10 cellular contexts compared by ENCODE assay signal in the genomic region with DNA sequence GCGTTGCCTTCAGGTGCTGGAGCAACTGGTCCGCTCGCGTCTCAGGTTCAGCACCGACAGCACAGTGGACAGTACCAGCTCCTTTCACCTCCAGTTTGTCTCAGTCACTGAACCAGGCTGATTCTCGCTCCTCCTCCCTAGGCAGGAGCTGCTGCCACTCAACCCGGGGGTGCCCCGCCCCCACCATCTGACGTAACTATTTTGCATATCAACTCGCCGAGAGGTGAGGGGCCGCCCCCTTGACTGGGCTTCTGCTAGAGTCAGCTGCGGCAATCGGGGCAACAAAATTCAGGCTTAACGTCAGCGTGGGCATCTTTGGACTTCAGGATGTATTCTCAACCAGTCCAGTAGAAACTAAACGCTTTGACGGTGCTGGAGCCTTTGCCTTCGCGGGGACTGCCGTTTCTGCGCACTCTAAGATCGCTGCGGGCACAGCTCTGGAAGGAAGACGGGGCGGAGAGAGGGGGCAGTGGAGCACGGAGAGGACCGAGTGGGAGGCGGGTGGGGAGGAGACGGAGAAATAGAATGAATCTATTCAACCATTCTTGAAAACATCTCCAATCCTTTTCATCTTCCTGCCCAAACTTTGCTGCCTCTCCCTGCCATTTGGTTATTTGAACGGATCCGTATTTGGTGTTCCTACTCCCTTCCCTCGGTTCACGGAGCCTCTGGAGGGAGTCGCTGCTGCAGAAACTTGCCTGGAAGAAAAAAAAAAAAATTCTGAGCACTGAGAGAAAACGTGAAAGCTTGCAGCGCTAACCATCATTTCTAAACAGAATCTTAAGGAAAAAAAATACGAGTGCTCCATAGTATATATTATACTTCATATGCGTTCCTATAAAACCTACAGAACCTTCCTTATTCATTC. TPM values are rescaled to one million over a fixed set of nuclear protein-coding genes. Genes with fewer than 3 reads are reported as not detected.
DNase-seq lines count a peak whose midpoint lies in the region; ATAC-seq, FAIRE-seq and TF ChIP-seq lines count a peak whose summit lies in the region.
"Had no signal": no experiment of that assay in that cellular context is flagged by ENCODE, and none has a peak within 500 bp of the region (broad histone marks: within the 10 kb centered on the region; RNA-seq: fewer than 3 reads in every experiment).

FSTL5 (minus strand) TSS at position 109 of the 868 bp plus-strand sequence. CDS start 52,604 bp downstream, outside the sequence.

- ATAC-seq in GM19025 (IDR thresholded peaks at IDR 0.05; ENCODE audit: low read depth, unreplicated experiment) = peak; percentile 96
- peak; percentile 83 for ATAC-seq in HG03139 (IDR thresholded peaks at IDR 0.05; ENCODE audit: unreplicated experiment)

- no peak for FAIRE-seq in astrocyte (lab: Jason Lieb, UNC)

- H3K4me3 ChIP-seq in BJ (ENCODE audit: low read depth, low read length) (peak within 1 kb of the TSS; percentile 32), astrocyte (ENCODE audit: insufficient read depth, low read depth, low read length) (peak within 1 kb of the TSS; percentile 80)

- H3K4me2 ChIP-seq in astrocyte (ENCODE audit: low read length) = peak within 1 kb of the TSS; percentile 97

- peak within 1 kb of the TSS; percentile 96 for H2AFZ ChIP-seq in astrocyte (ENCODE audit: low read depth, low read length)

- H3K4me1 Mint-ChIP-seq in astrocyte (ENCODE audit: low read depth, unreplicated experiment) = peaks cover 11% of the 10 kb centered on the region

- no peaks in the 10 kb centered on the region for H3K79me2 ChIP-seq in astrocyte (ENCODE audit: insufficient read depth, low read length)

- POLR2A ChIA-PET in BJ (lab: Charles Lee) = no interaction called here

- CTCF ChIA-PET in BJ (lab: Yijun Ruan, JAX) = no interaction called here

- H4K20me1 ChIP-seq in astrocyte (ENCODE audit: insufficient read depth, low read length) = no peaks in the 10 kb centered on the region

- TF ChIP-seq CTCF in BJ (IDR thresholded peaks at IDR 0.05; ENCODE audit: insufficient read depth, low read depth, low read length) (no peak), astrocyte (IDR thresholded peaks at IDR 0.05; ENCODE audit: insufficient read depth, low read depth, low read length) (no peak)

- H3K27ac Mint-ChIP-seq in astrocyte (ENCODE audit: unreplicated experiment) = peak within 1 kb of the TSS; percentile 89
- H3K27ac Mint-ChIP-seq: stimulated activated naive CD8-positive, alpha-beta T cell treated with anti-CD3 and anti-CD28 coated beads, Interleukin-15, Interleukin-2, amounts not matched to agents 100 ng/mL and 50 ng/mL, for 24 hours had no signal

- H3K9me3 Mint-ChIP-seq in astrocyte (ENCODE audit: unreplicated experiment) = no peaks in the 10 kb centered on the region
- H3K9me3 Mint-ChIP-seq: stimulated activated naive CD8-positive, alpha-beta T cell treated with anti-CD3 and anti-CD28 coated beads, Interleukin-15, Interleukin-2, amounts not matched to agents 100 ng/mL and 50 ng/mL, for 24 hours had no signal

- peak within 1 kb of the TSS; percentile 15 for H3K27ac ChIP-seq in astrocyte (ENCODE audit: low read depth, low read length)

- H3K9me3 ChIP-seq in astrocyte (ENCODE audit: insufficient read depth, low read depth, low read length) = no peaks in the 10 kb centered on the region

- H3K27me3 ChIP-seq in BJ (ENCODE audit: control insufficient read depth, insufficient read depth, low read length) (no peaks in the 10 kb centered on the region), astrocyte (ENCODE audit: insufficient read depth, low read length) (no peaks in the 10 kb centered on the region)

- H3K9ac ChIP-seq in astrocyte (ENCODE audit: low read length) = peak within 1 kb of the TSS; percentile 75

- no peaks in the 10 kb centered on the region for H3K36me3 ChIP-seq in BJ (ENCODE audit: control insufficient read depth, insufficient read depth, low read length)
- H3K36me3 ChIP-seq in astrocyte (ENCODE audit: insufficient read depth, low read length) = no peaks in the 10 kb centered on the region

- DNase-seq in BJ (ENCODE audit: low read depth) (no peak), astrocyte (ENCODE audit: low read depth) (peak; percentile 66), iPS DF 19.7 (ENCODE audit: low read depth, low spot score) (peak; percentile 92), retina (peak; percentile 95), HT-29 (ENCODE audit: low spot score) (no peak)

- H3K4me3 Mint-ChIP-seq in astrocyte (ENCODE audit: unreplicated experiment) = peak within 1 kb of the TSS; percentile 89
- H3K4me3 Mint-ChIP-seq: stimulated activated naive CD8-positive, alpha-beta T cell treated with anti-CD3 and anti-CD28 coated beads, Interleukin-15, Interleukin-2, amounts not matched to agents 100 ng/mL and 50 ng/mL, for 24 hours had no signal

- H3K36me3 Mint-ChIP-seq in astrocyte (ENCODE audit: low read depth, unreplicated experiment) = no peaks in the 10 kb centered on the region
- H3K36me3 Mint-ChIP-seq: IgD-negative memory B cell had no signal

- peaks cover 11% of the 10 kb centered on the region for H3K4me1 ChIP-seq in astrocyte (ENCODE audit: insufficient read depth, low read length)

- no peaks in the 10 kb centered on the region for H3K27me3 Mint-ChIP-seq in astrocyte (ENCODE audit: low read depth, unreplicated experiment)

TF ChIP-seq in PFSK-1, 5 proteins besides CTCF, POLR2A, EP300 and RAD21:
- TF ChIP-seq SIN3A (IDR thresholded peaks at IDR 0.05; ENCODE audit: borderline replicate concordance, insufficient read depth, low read length) (peak; percentile 80; the same call in 1 of the 2 replicates), TAF1 (IDR thresholded peaks at IDR 0.05; ENCODE audit: borderline replicate concordance, insufficient read depth, low read length) (no peak), FOXP2 (optimal IDR thresholded peaks at IDR 0.05; ENCODE audit: borderline replicate concordance, extremely low read depth, extremely low read length, insufficient read depth) (no peak), POLR2AphosphoS5 (IDR thresholded peaks at IDR 0.05; ENCODE audit: low read depth, low read length) (no peak), REST (IDR thresholded peaks at IDR 0.05; ENCODE audit: insufficient read depth in 1 of 2, low read depth in 2 of 2, low read length in 2 of 2) (peak; percentile 93 to 99)
TF ChIP-seq in PFSK-1: peak in this region for 2.

RNA-seq across cellular contexts. Expression of gene FSTL5, which starts in this region (rescaled TPM):
- not detected in 2 replicates for polyA plus RNA-seq in BJ (2011; rRNA removed)
- polyA minus RNA-seq in BJ (2011; rRNA and poly(A)+ RNA removed) = not detected in 2 replicates
- not detected for polyA plus RNA-seq in PFSK-1 (2012; ENCODE audit: insufficient read length, low read depth)
- 0.34 and 0.43 TPM in 2 replicates for total RNA-seq in astrocyte
- not detected in 2 replicates for total RNA-seq in HT-29 (2014; rRNA removed; shearing (Covaris generic))
- polyA plus RNA-seq: IgD-negative memory B cell had no signal

Comparison
In these comparisons a context has a peak if more than half of its experiments do, and no peak if none do; other contexts are left out.
1. Peak in DNase-seq, H3K4me3 ChIP-seq, H3K27ac ChIP-seq, H3K9ac ChIP-seq and H3K4me2 ChIP-seq in astrocyte; RNA of the gene not detected or under 1 TPM.
2. DNase-seq: peak in iPS DF 19.7 (single experiment) and retina (single experiment); none in BJ (single experiment) and HT-29 (single experiment).